In the genomic region with DNA sequence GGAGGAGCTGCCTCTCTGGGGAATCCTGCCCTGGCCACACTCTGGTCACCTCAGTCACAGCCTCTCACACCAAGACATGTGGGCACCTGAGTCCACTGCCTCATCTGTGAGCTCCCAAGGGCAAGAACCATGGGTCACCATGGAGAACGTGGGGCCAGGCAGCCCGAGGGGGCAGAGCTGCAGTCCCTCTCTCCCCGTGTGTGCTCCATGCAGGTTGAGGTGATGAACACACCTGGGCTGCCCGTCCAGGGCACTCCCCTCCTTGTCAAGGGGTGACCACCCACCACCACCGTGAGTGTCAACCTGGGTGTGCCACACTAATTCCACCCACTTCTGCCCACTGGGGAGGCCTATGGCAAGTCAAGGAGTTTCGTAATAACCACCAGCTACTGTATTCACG, we compare ENCODE assay signal across 31 cellular contexts.
"Had no signal": no experiment of that assay in that cellular context is flagged by ENCODE, and none has a peak within 500 bp of the region (broad histone marks: within the 10 kb centered on the region; RNA-seq: fewer than 3 reads in every experiment).

No MANE protein-coding gene starts in this region.

- H3K27me3 Mint-ChIP-seq: activated CD4-positive, alpha-beta T cell treated with anti-CD3 and anti-CD28 coated beads for 36 hours; activated CD4-positive, alpha-beta T cell treated with anti-CD3 and anti-CD28 coated beads, Interleukin-2, amount 10 ng/mL, durations not matched to agents 24 days and 14 days; activated CD8-positive, alpha-beta memory T cell treated with anti-CD3 and anti-CD28 coated beads, Interleukin-2, amount 10 ng/mL, durations not matched to agents 7 days and 5 days; activated naive CD4-positive, alpha-beta T cell treated with anti-CD3 and anti-CD28 coated beads, Interleukin-2, amount 10 ng/mL, durations not matched to agents 7 days and 5 days; activated naive CD8-positive, alpha-beta T cell treated with anti-CD3 and anti-CD28 coated beads, Interleukin-2, amount 10 ng/mL, durations not matched to agents 7 days and 5 days had no signal

- H3K4me3 Mint-ChIP-seq: activated CD4-positive, alpha-beta memory T cell treated with anti-CD3 and anti-CD28 coated beads for 36 hours; activated CD4-positive, alpha-beta T cell treated with anti-CD3 and anti-CD28 coated beads for 36 hours; activated CD4-positive, alpha-beta T cell treated with anti-CD3 and anti-CD28 coated beads, Interleukin-2, amount 10 ng/mL, durations not matched to agents 24 days and 14 days; activated CD8-positive, alpha-beta memory T cell treated with anti-CD3 and anti-CD28 coated beads, Interleukin-2, amount 10 ng/mL, durations not matched to agents 7 days and 5 days; activated CD8-positive, alpha-beta T cell treated with anti-CD3 and anti-CD28 coated beads, Interleukin-2, amount 10 ng/mL, durations not matched to agents 7 days and 5 days; activated naive CD4-positive, alpha-beta T cell treated with anti-CD3 and anti-CD28 coated beads, Interleukin-2, amount 10 ng/mL, durations not matched to agents 7 days and 5 days; activated naive CD8-positive, alpha-beta T cell treated with anti-CD3 and anti-CD28 coated beads, Interleukin-2, amount 10 ng/mL, durations not matched to agents 7 days and 5 days; activated T-cell treated with anti-CD3 and anti-CD28 coated beads, Interleukin-2, amount 50 U/mL, for 24 hours; activated T-cell treated with anti-CD3 and anti-CD28 coated beads, Interleukin-2, amount 50 U/mL, for 72 hours; central memory CD8-positive, alpha-beta T cell; effector memory CD8-positive, alpha-beta T cell had no signal

- H3K36me3 Mint-ChIP-seq: activated CD4-positive, alpha-beta memory T cell treated with anti-CD3 and anti-CD28 coated beads for 36 hours; activated CD8-positive, alpha-beta memory T cell treated with anti-CD3 and anti-CD28 coated beads, Interleukin-2, amount 10 ng/mL, durations not matched to agents 7 days and 5 days; activated naive CD4-positive, alpha-beta T cell treated with anti-CD3 and anti-CD28 coated beads, Interleukin-2, amount 10 ng/mL, durations not matched to agents 7 days and 5 days; activated naive CD8-positive, alpha-beta T cell treated with anti-CD3 and anti-CD28 coated beads, Interleukin-2, amount 10 ng/mL, durations not matched to agents 7 days and 5 days had no signal

- H3K27ac ChIP-seq: brain microvascular endothelial cell, epithelial cell of prostate, esophagus squamous epithelium, gastroesophageal sphincter had no signal

- ATAC-seq: activated CD4-positive, alpha-beta T cell treated with anti-CD3 and anti-CD28 coated beads for 36 hours; activated CD8-positive, alpha-beta memory T cell treated with anti-CD3 and anti-CD28 coated beads, Interleukin-2, amount 10 ng/mL, durations not matched to agents 7 days and 5 days; activated CD8-positive, alpha-beta T cell treated with anti-CD3 and anti-CD28 coated beads, Interleukin-2, amount 10 ng/mL, durations not matched to agents 7 days and 5 days; activated naive CD4-positive, alpha-beta T cell treated with anti-CD3 and anti-CD28 coated beads, Interleukin-2, amount 50 U/mL, for 72 hours; activated T-cell treated with anti-CD3 and anti-CD28 coated beads, Interleukin-2, amount 50 U/mL, for 72 hours; effector memory CD8-positive, alpha-beta T cell; gastroesophageal sphincter had no signal

- H3K27me3 ChIP-seq: brain microvascular endothelial cell, esophagus squamous epithelium, gastroesophageal sphincter had no signal

- H3K36me3 ChIP-seq: brain microvascular endothelial cell, esophagus squamous epithelium, gastroesophageal sphincter had no signal

- H3K4me1 Mint-ChIP-seq: activated CD4-positive, alpha-beta T cell treated with anti-CD3 and anti-CD28 coated beads for 36 hours; activated CD4-positive, alpha-beta T cell treated with anti-CD3 and anti-CD28 coated beads, Interleukin-2, amount 10 ng/mL, durations not matched to agents 24 days and 14 days; activated CD8-positive, alpha-beta memory T cell treated with anti-CD3 and anti-CD28 coated beads, Interleukin-2, amount 10 ng/mL, durations not matched to agents 7 days and 5 days; activated naive CD4-positive, alpha-beta T cell treated with anti-CD3 and anti-CD28 coated beads, Interleukin-2, amount 10 ng/mL, durations not matched to agents 7 days and 5 days; activated naive CD8-positive, alpha-beta T cell treated with anti-CD3 and anti-CD28 coated beads, Interleukin-2, amount 10 ng/mL, durations not matched to agents 7 days and 5 days; central memory CD8-positive, alpha-beta T cell had no signal

- H3K27ac Mint-ChIP-seq: activated CD4-positive, alpha-beta memory T cell treated with anti-CD3 and anti-CD28 coated beads for 36 hours; activated CD4-positive, alpha-beta T cell treated with anti-CD3 and anti-CD28 coated beads for 36 hours; activated CD4-positive, alpha-beta T cell treated with anti-CD3 and anti-CD28 coated beads, Interleukin-2, amount 10 ng/mL, durations not matched to agents 24 days and 14 days; activated CD8-positive, alpha-beta memory T cell treated with anti-CD3 and anti-CD28 coated beads, Interleukin-2, amount 10 ng/mL, durations not matched to agents 7 days and 5 days; activated CD8-positive, alpha-beta T cell treated with anti-CD3 and anti-CD28 coated beads, Interleukin-2, amount 10 ng/mL, durations not matched to agents 7 days and 5 days; activated naive CD4-positive, alpha-beta T cell treated with anti-CD3 and anti-CD28 coated beads, Interleukin-2, amount 10 ng/mL, durations not matched to agents 7 days and 5 days; activated naive CD4-positive, alpha-beta T cell treated with anti-CD3 and anti-CD28 coated beads, Interleukin-2, amount 50 U/mL, for 72 hours; activated naive CD8-positive, alpha-beta T cell treated with anti-CD3 and anti-CD28 coated beads, Interleukin-2, amount 10 ng/mL, durations not matched to agents 7 days and 5 days; activated T-cell treated with anti-CD3 and anti-CD28 coated beads, Interleukin-2, amount 50 U/mL, for 24 hours; activated T-cell treated with anti-CD3 and anti-CD28 coated beads, Interleukin-2, amount 50 U/mL, for 72 hours; effector memory CD8-positive, alpha-beta T cell had no signal

- FAIRE-seq: astrocyte, bronchial epithelial cell, colon, endometrium, endothelial cell of umbilical vein had no signal

- H3K4me3 ChIP-seq: esophagus squamous epithelium, gastroesophageal sphincter had no signal

- H3K4me1 ChIP-seq: gastroesophageal sphincter had no signal

- DNase-seq: activated CD4-positive, alpha-beta memory T cell treated with anti-CD3 and anti-CD28 coated beads for 36 hours; activated CD4-positive, alpha-beta T cell treated with anti-CD3 and anti-CD28 coated beads for 36 hours; activated CD4-positive, alpha-beta T cell treated with anti-CD3 and anti-CD28 coated beads, Interleukin-2, amount 10 ng/mL, durations not matched to agents 24 days and 14 days; activated CD4-positive, CD25-positive, alpha-beta regulatory T cell; activated CD4-positive, CD25-positive, alpha-beta regulatory T cell treated with anti-CD3 and anti-CD28 coated beads, Interleukin-2, amount 50 U/mL, for 72 hours; activated CD8-positive, alpha-beta memory T cell treated with anti-CD3 and anti-CD28 coated beads, Interleukin-2, amount 10 ng/mL, durations not matched to agents 7 days and 5 days; activated CD8-positive, alpha-beta memory T cell treated with anti-CD3 and anti-CD28 coated beads, Interleukin-2, amount 50 U/mL, for 4 hours; activated CD8-positive, alpha-beta T cell treated with anti-CD3 and anti-CD28 coated beads, Interleukin-2, amount 10 ng/mL, durations not matched to agents 7 days and 5 days; activated gamma-delta T cell; activated naive CD4-positive, alpha-beta T cell; activated naive CD4-positive, alpha-beta T cell treated with anti-CD3 and anti-CD28 coated beads, Interleukin-2, amount 10 ng/mL, durations not matched to agents 7 days and 5 days; activated naive CD8-positive, alpha-beta T cell treated with anti-CD3 and anti-CD28 coated beads, Interleukin-2, amount 10 ng/mL, durations not matched to agents 7 days and 5 days; activated T-cell treated with anti-CD3 and anti-CD28 coated beads, Interleukin-2, amount 50 U/mL, for 24 hours; activated T-cell treated with anti-CD3 and anti-CD28 coated beads, Interleukin-2, amount 50 U/mL, for 72 hours; brain microvascular endothelial cell; cortex of kidney; dermis blood vessel endothelial cell; effector CD4-positive, alpha-beta T cell; effector memory CD8-positive, alpha-beta T cell; esophagus squamous epithelium; foreskin melanocyte; T-helper 2 cell had no signal
